26 cellular contexts compared by ENCODE assay signal in genomic region chr18:68769423-68769822, GRCh38. TPM values are rescaled to one million over a fixed set of nuclear protein-coding genes. Genes with fewer than 3 reads are reported as not detected.
DNase-seq lines count a peak whose midpoint lies in the region; ATAC-seq and TF ChIP-seq lines count a peak whose summit lies in the region.
"Had no signal": no experiment of that assay in that cellular context is flagged by ENCODE, and none has a peak within 500 bp of the region (broad histone marks: within the 10 kb centered on the region; RNA-seq: fewer than 3 reads in every experiment).

No MANE protein-coding gene starts in this region.

- H3K9me3 ChIP-seq in MG63 (0 out of 2 replicates have a peak, but pooled peaks cover 2% of the 10 kb centered on the region), neural progenitor cell (ENCODE audit: low read depth) (no peaks in the 10 kb centered on the region), prostate gland (no peaks in the 10 kb centered on the region)
- H3K9me3 ChIP-seq: A549 had no signal

- H3K27me3 Mint-ChIP-seq in nephron (ENCODE audit: low read depth) (no peaks in the 10 kb centered on the region), neural progenitor cell (ENCODE audit: insufficient read depth, low read depth) (no peaks in the 10 kb centered on the region)
- H3K27me3 Mint-ChIP-seq: activated naive CD4-positive, alpha-beta T cell treated with anti-CD3 and anti-CD28 coated beads, Interleukin-2, amount 50 U/mL, for 24 hours had no signal

- no peaks in the 10 kb centered on the region for H3F3A ChIP-seq in neural progenitor cell (ENCODE audit: low read depth)

- no peaks in the 10 kb centered on the region for H3K4me1 ChIP-seq in neural progenitor cell
- no peaks in the 10 kb centered on the region for H3K4me1 ChIP-seq in prostate gland (replicated peaks)
- H3K4me1 ChIP-seq: A549, spleen had no signal

- H3K4me2 ChIP-seq in neural progenitor cell: no peak overlapping the region
- H3K4me2 ChIP-seq: A549 had no signal

- 75% methylated on average over 3 of the region's 3 CpGs for WGBS in prostate gland

- H2AFZ ChIP-seq in neural progenitor cell (replicated peaks): no peak overlapping the region

- H3K27ac ChIP-seq in neural progenitor cell (no peak overlapping the region), prostate gland (no peak overlapping the region)
- H3K27ac ChIP-seq: A549, dorsolateral prefrontal cortex, spleen had no signal

- H3K9ac ChIP-seq in neural progenitor cell: no peak overlapping the region

- H3K4me3 Mint-ChIP-seq in nephron (no peak overlapping the region), neural progenitor cell (no peak overlapping the region)
- H3K4me3 Mint-ChIP-seq: activated naive CD4-positive, alpha-beta T cell treated with anti-CD3 and anti-CD28 coated beads, Interleukin-2, amount 50 U/mL, for 24 hours; activated T-cell treated with anti-CD3 and anti-CD28 coated beads, Interleukin-2, amount 50 U/mL, for 4 hours; CD14-positive monocyte; stimulated activated effector memory CD8-positive, alpha-beta T cell treated with anti-CD3 and anti-CD28 coated beads, Interleukin-12 subunit alpha, Interleukin-12 subunit beta, amount 100 ng/mL, for 72 hours; T-helper 2 cell treated with Interferon-gamma antibody and Interleukin-4, amounts not matched to agents 5 μg/mL and 100 μg/mL, for 36 hours had no signal

- intact Hi-C loops in prostate gland (cut with DNase I): no loop called here

- TF ChIP-seq POLR2A in prostate gland (IDR thresholded peaks at IDR 0.05): no peak

- no peaks in the 10 kb centered on the region for H3K36me3 Mint-ChIP-seq in nephron (ENCODE audit: low read depth)
- no peaks in the 10 kb centered on the region for H3K36me3 Mint-ChIP-seq in neural progenitor cell
- H3K36me3 Mint-ChIP-seq: activated naive CD4-positive, alpha-beta T cell treated with anti-CD3 and anti-CD28 coated beads, Interleukin-2, amount 50 U/mL, for 24 hours; CD14-positive monocyte; stimulated activated effector memory CD8-positive, alpha-beta T cell treated with anti-CD3 and anti-CD28 coated beads, Interleukin-12 subunit alpha, Interleukin-12 subunit beta, amount 100 ng/mL, for 72 hours had no signal

- peak overlapping the region in 2 of 3 experiments; percentile 8 to 28 for H3K27ac Mint-ChIP-seq in nephron
- no peak overlapping the region for H3K27ac Mint-ChIP-seq in neural progenitor cell
- H3K27ac Mint-ChIP-seq: activated naive CD4-positive, alpha-beta T cell treated with anti-CD3 and anti-CD28 coated beads, Interleukin-2, amount 50 U/mL, for 24 hours; CD14-positive monocyte; stimulated activated effector memory CD8-positive, alpha-beta T cell treated with anti-CD3 and anti-CD28 coated beads, Interleukin-12 subunit alpha, Interleukin-12 subunit beta, amount 100 ng/mL, for 72 hours; T-helper 2 cell treated with Interferon-gamma antibody and Interleukin-4, amounts not matched to agents 5 μg/mL and 100 μg/mL, for 36 hours had no signal

- TF ChIP-seq CTCF in foreskin fibroblast (IDR thresholded peaks at IDR 0.05; ENCODE audit: low read depth, low read length): no peak
- TF ChIP-seq CTCF in nephron (IDR thresholded peaks at IDR 0.05; ENCODE audit: unreplicated experiment in 3 of 3): no peak
- no peak for TF ChIP-seq CTCF in neural progenitor cell (IDR thresholded peaks at IDR 0.05)
- no peak for TF ChIP-seq CTCF in prostate gland (IDR thresholded peaks at IDR 0.05)

- H3K9me3 Mint-ChIP-seq in nephron (peaks cover 6% of the 10 kb centered on the region), neural progenitor cell (no peaks in the 10 kb centered on the region)
- H3K9me3 Mint-ChIP-seq: activated T-cell treated with anti-CD3 and anti-CD28 coated beads, Interleukin-2, amount 50 U/mL, for 4 hours; stimulated activated effector memory CD8-positive, alpha-beta T cell treated with anti-CD3 and anti-CD28 coated beads, Interleukin-12 subunit alpha, Interleukin-12 subunit beta, amount 100 ng/mL, for 72 hours; T-helper 2 cell treated with Interferon-gamma antibody and Interleukin-4, amounts not matched to agents 5 μg/mL and 100 μg/mL, for 36 hours had no signal

- no peak for ATAC-seq in GM21723 (IDR thresholded peaks at IDR 0.05; ENCODE audit: unreplicated experiment)
- ATAC-seq: A549; activated T-cell treated with anti-CD3 and anti-CD28 coated beads, Interleukin-2, amount 50 U/mL, for 4 hours; K562; stimulated activated effector memory CD8-positive, alpha-beta T cell treated with anti-CD3 and anti-CD28 coated beads, Interleukin-12 subunit alpha, Interleukin-12 subunit beta, amount 100 ng/mL, for 72 hours had no signal

- DNase-seq in AG08396 (ENCODE audit: low spot score) (peak; percentile 7), MG63 (peak; percentile 2), foreskin fibroblast (peak; percentile 22 to 45), neural progenitor cell (ENCODE audit: low spot score) (no peak), prostate gland (ENCODE audit: low spot score) (no peak), NCI-H1436 treated with DMSO at 0.1 percent for 48 hours (lab: John Stamatoyannopoulos, UW) (no peak)
- DNase-seq: activated CD4-positive, alpha-beta T cell treated with anti-CD3 and anti-CD28 coated beads for 48 hours; activated T-cell treated with anti-CD3 and anti-CD28 coated beads, Interleukin-2, amount 50 U/mL, for 4 hours; anterior cingulate cortex; central memory CD4-positive, alpha-beta T cell; dorsolateral prefrontal cortex; foreskin melanocyte; hypothalamus; MM.1S; NCI-H1417 treated with DMSO at 0.1 percent for 48 hours; NCI-H446; spleen; stimulated activated CD4-positive, alpha-beta T cell treated with anti-CD3 and anti-CD28 coated beads, Interleukin-2, amount 100 ng/mL, for 48 hours had no signal

- H3K36me3 ChIP-seq in MG63 (no peaks in the 10 kb centered on the region), neural progenitor cell (no peaks in the 10 kb centered on the region), prostate gland (no peaks in the 10 kb centered on the region)
- H3K36me3 ChIP-seq: spleen had no signal

- peaks cover 25% of the 10 kb centered on the region for H3K4me1 Mint-ChIP-seq in nephron
- H3K4me1 Mint-ChIP-seq in neural progenitor cell: no peaks in the 10 kb centered on the region
- H3K4me1 Mint-ChIP-seq: activated naive CD4-positive, alpha-beta T cell treated with anti-CD3 and anti-CD28 coated beads, Interleukin-2, amount 50 U/mL, for 24 hours; CD14-positive monocyte; stimulated activated effector memory CD8-positive, alpha-beta T cell treated with anti-CD3 and anti-CD28 coated beads, Interleukin-12 subunit alpha, Interleukin-12 subunit beta, amount 100 ng/mL, for 72 hours had no signal

- H4K20me1 ChIP-seq in neural progenitor cell (ENCODE audit: low read depth): no peaks in the 10 kb centered on the region

- H3K79me2 ChIP-seq in neural progenitor cell (ENCODE audit: low read depth): no peaks in the 10 kb centered on the region

- no peaks in the 10 kb centered on the region for H3K27me3 ChIP-seq in MG63
- no peaks in the 10 kb centered on the region for H3K27me3 ChIP-seq in neural progenitor cell
- H3K27me3 ChIP-seq in prostate gland (replicated peaks; ENCODE audit: insufficient read depth): no peaks in the 10 kb centered on the region
- H3K27me3 ChIP-seq: dorsolateral prefrontal cortex, spleen had no signal

- no peak overlapping the region for H3K4me3 ChIP-seq in MG63
- H3K4me3 ChIP-seq in foreskin fibroblast (ENCODE audit: low read depth in 1 of 2, low read length in 2 of 2): no peak overlapping the region
- H3K4me3 ChIP-seq in neural progenitor cell: no peak overlapping the region
- no peak overlapping the region for H3K4me3 ChIP-seq in prostate gland
- H3K4me3 ChIP-seq: A549, dorsolateral prefrontal cortex, K562, spleen had no signal

RNA-seq across cellular contexts. Expression of gene CCDC102B, which starts 28.5 kb away (rescaled TPM):
- 1.6 and 2.2 TPM in 2 replicates for total RNA-seq in MG63 (2014; rRNA removed; shearing (Covaris generic); ENCODE audit: low replicate concordance)
- 14.1 and 26.2 TPM in 2 replicates for total RNA-seq in neural progenitor cell (ENCODE audit: low replicate concordance)
- 10 to 100 TPM in 1 of 2 donors, 1 to 10 TPM in 1; 2.9 to 16.5 TPM for total RNA-seq in prostate gland

RNA-seq across cellular contexts. Expression of gene TMX3, which starts 54.5 kb away (rescaled TPM):
- 32.7 and 41.5 TPM in 2 replicates for total RNA-seq in MG63 (2014; rRNA removed; shearing (Covaris generic); ENCODE audit: low replicate concordance)
- total RNA-seq in neural progenitor cell (ENCODE audit: low replicate concordance) (51.2 and 89.6 TPM in 2 replicates), prostate gland (10 to 100 TPM; 32.3 to 37.1 TPM)

Comparison
In these comparisons a context has a peak if more than half of its experiments do, and no peak if none do; other contexts are left out.
1. DNase-seq: peak in AG08396 (single experiment), MG63 (single experiment) and foreskin fibroblast (2 of 2); none in neural progenitor cell (single experiment), prostate gland (single experiment) and NCI-H1436 treated with DMSO at 0.1 percent for 48 hours (single experiment).